13 cellular contexts compared by ENCODE assay signal in the genomic region with DNA sequence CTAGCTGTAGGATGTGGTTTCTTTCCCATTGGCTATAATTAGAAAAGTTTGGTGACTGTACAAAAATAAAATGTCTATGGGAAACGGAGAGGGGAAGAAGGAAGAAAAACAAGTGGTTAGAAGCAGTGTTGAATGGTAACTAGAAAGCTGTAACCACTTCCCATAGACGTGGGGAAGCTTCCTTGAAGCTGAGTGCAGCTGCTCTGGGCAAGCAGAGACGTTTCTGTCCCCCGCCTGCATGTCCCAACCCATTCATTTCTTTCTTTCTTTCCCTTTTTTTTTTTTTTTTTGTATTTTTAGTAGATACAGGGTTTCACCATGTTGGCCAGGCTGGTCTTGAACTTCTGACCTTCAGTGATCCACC.
DNase-seq lines count a peak whose midpoint lies in the region; ATAC-seq and TF ChIP-seq lines count a peak whose summit lies in the region.
"Had no signal": no experiment of that assay in that cellular context is flagged by ENCODE, and none has a peak within 500 bp of the region (broad histone marks: within the 10 kb centered on the region; RNA-seq: fewer than 3 reads in every experiment).

No MANE protein-coding gene starts in this region.

- H3K36me3 ChIP-seq in SK-N-SH (replicated peaks in 1 of 2; ENCODE audit: control insufficient read depth in 1 of 2, insufficient read depth in 2 of 2, low read length in 1 of 2): no peaks in the 10 kb centered on the region
- H3K36me3 ChIP-seq: brain microvascular endothelial cell had no signal

- H3K36me3 Mint-ChIP-seq in T-helper 2 cell treated with Interferon-gamma antibody and Interleukin-4, amounts not matched to agents 5 μg/mL and 100 μg/mL, for 36 hours (ENCODE audit: low read depth): no peaks in the 10 kb centered on the region
- H3K36me3 Mint-ChIP-seq: CD4-positive, alpha-beta memory T cell had no signal

- TF ChIP-seq CTCF in SK-N-SH (IDR thresholded peaks at IDR 0.05): no peak

- no peak for TF ChIP-seq EP300 in SK-N-SH (IDR thresholded peaks at IDR 0.05; ENCODE audit: borderline replicate concordance in 1 of 2, low read depth in 1 of 2, low read length in 1 of 2)

- no peaks in the 10 kb centered on the region for H3K9me2 ChIP-seq in SK-N-SH

- ATAC-seq in GM19452 (IDR thresholded peaks at IDR 0.05; ENCODE audit: unreplicated experiment): peak; percentile 89
- ATAC-seq in HG03432 (IDR thresholded peaks at IDR 0.05; ENCODE audit: unreplicated experiment): peak; percentile 60
- ATAC-seq: left lobe of liver had no signal

- H3K9me3 Mint-ChIP-seq in T-helper 2 cell treated with Interferon-gamma antibody and Interleukin-4, amounts not matched to agents 5 μg/mL and 100 μg/mL, for 36 hours: no peaks in the 10 kb centered on the region

- H3K4me1 Mint-ChIP-seq in T-helper 2 cell treated with Interferon-gamma antibody and Interleukin-4, amounts not matched to agents 5 μg/mL and 100 μg/mL, for 36 hours (ENCODE audit: low read depth): peaks cover 26% of the 10 kb centered on the region
- H3K4me1 Mint-ChIP-seq: CD4-positive, alpha-beta memory T cell had no signal

- 4% methylated on average over 4 of the region's 4 CpGs for WGBS in SK-N-SH (ENCODE audit: low lambda C conversion rate)

- no peak overlapping the region for H3K27ac ChIP-seq in SK-N-SH (ENCODE audit: low read depth in 2 of 2, low read length in 1 of 2)
- H3K27ac ChIP-seq: brain microvascular endothelial cell had no signal

- peak overlapping the region; percentile 61 for H3K4me3 Mint-ChIP-seq in T-helper 2 cell treated with Interferon-gamma antibody and Interleukin-4, amounts not matched to agents 5 μg/mL and 100 μg/mL, for 36 hours
- H3K4me3 Mint-ChIP-seq: CD4-positive, alpha-beta memory T cell had no signal

- H3K79me2 ChIP-seq in SK-N-SH (ENCODE audit: insufficient read depth): no peaks in the 10 kb centered on the region

- no peak overlapping the region for H3K9ac ChIP-seq in SK-N-SH

- no peaks in the 10 kb centered on the region for H3K27me3 ChIP-seq in SK-N-SH (ENCODE audit: insufficient read depth)
- H3K27me3 ChIP-seq: brain microvascular endothelial cell had no signal

- no peaks in the 10 kb centered on the region for H3F3A ChIP-seq in SK-N-SH (replicated peaks; ENCODE audit: insufficient read depth)

- H2AFZ ChIP-seq in SK-N-SH (ENCODE audit: low read depth): no peak overlapping the region

- H3K9me3 ChIP-seq in SK-N-SH: no peaks in the 10 kb centered on the region

- H3K4me1 ChIP-seq in SK-N-SH (ENCODE audit: control insufficient read depth in 1 of 2, insufficient read depth in 2 of 2, low read depth in 1 of 2, low read length in 1 of 2): no peaks in the 10 kb centered on the region

- DNase-seq in GF-D8 (lab: John Stamatoyannopoulos, UW): peak; percentile 57
- DNase-seq in T-helper 2 cell treated with Interferon-gamma antibody and Interleukin-4, amounts not matched to agents 5 μg/mL and 100 μg/mL, for 36 hours (ENCODE audit: low spot score): no peak
- DNase-seq in LoVo (ENCODE audit: low spot score): no peak
- DNase-seq in NCI-H1417 (lab: John Stamatoyannopoulos, UW): no peak
- DNase-seq in SK-N-DZ (ENCODE audit: low spot score): no peak
- DNase-seq in SK-N-SH: no peak
- DNase-seq: activated CD4-positive, CD25-positive, alpha-beta regulatory T cell; brain microvascular endothelial cell; CD4-positive, alpha-beta memory T cell; stimulated activated CD4-positive, alpha-beta T cell treated with anti-CD3 and anti-CD28 coated beads, Interleukin-15, amount 100 ng/mL, for 24 hours had no signal

- H3K27ac Mint-ChIP-seq in T-helper 2 cell treated with Interferon-gamma antibody and Interleukin-4, amounts not matched to agents 5 μg/mL and 100 μg/mL, for 36 hours: peak overlapping the region; percentile 50

- H4K20me1 ChIP-seq in SK-N-SH (ENCODE audit: insufficient read depth): no peaks in the 10 kb centered on the region

- no peak overlapping the region for H3K4me3 ChIP-seq in SK-N-SH (ENCODE audit: low read depth in 2 of 2, low read length in 1 of 2)

- CTCF ChIA-PET in SK-N-SH (lab: Yijun Ruan, JAX): no interaction called here

- TF ChIP-seq RAD21 in SK-N-SH (IDR thresholded peaks at IDR 0.05; ENCODE audit: low read length): no peak

- POLR2A ChIA-PET in SK-N-SH (lab: Yijun Ruan, JAX): no interaction called here

- H3K27me3 Mint-ChIP-seq in T-helper 2 cell treated with Interferon-gamma antibody and Interleukin-4, amounts not matched to agents 5 μg/mL and 100 μg/mL, for 36 hours (ENCODE audit: low read depth): peaks cover 6% of the 10 kb centered on the region

- no peak overlapping the region for H3K4me2 ChIP-seq in SK-N-SH

TF ChIP-seq in SK-N-SH, 30 proteins besides CTCF, POLR2A, EP300 and RAD21:
- TF ChIP-seq FOSL2 (IDR thresholded peaks at IDR 0.05; ENCODE audit: borderline replicate concordance, low read depth): no peak
- TF ChIP-seq NRF1 (IDR thresholded peaks at IDR 0.05; ENCODE audit: low read depth, low read length): no peak
- no peak for TF ChIP-seq RXRA (IDR thresholded peaks at IDR 0.05; ENCODE audit: borderline replicate concordance, low read depth)
- TF ChIP-seq TCF12 (IDR thresholded peaks at IDR 0.05): no peak
- no peak for TF ChIP-seq CHD2 (IDR thresholded peaks at IDR 0.05; ENCODE audit: low read length, partially characterized antibody)
- TF ChIP-seq, protein P1, sequence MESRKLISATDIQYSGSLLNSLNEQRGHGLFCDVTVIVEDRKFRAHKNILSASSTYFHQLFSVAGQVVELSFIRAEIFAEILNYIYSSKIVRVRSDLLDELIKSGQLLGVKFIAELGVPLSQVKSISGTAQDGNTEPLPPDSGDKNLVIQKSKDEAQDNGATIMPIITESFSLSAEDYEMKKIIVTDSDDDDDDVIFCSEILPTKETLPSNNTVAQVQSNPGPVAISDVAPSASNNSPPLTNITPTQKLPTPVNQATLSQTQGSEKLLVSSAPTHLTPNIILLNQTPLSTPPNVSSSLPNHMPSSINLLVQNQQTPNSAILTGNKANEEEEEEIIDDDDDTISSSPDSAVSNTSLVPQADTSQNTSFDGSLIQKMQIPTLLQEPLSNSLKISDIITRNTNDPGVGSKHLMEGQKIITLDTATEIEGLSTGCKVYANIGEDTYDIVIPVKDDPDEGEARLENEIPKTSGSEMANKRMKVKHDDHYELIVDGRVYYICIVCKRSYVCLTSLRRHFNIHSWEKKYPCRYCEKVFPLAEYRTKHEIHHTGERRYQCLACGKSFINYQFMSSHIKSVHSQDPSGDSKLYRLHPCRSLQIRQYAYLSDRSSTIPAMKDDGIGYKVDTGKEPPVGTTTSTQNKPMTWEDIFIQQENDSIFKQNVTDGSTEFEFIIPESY (IDR thresholded peaks at IDR 0.05; ENCODE audit: borderline replicate concordance, low read depth): no peak
- no peak for TF ChIP-seq SIN3A (IDR thresholded peaks at IDR 0.05; ENCODE audit: borderline replicate concordance, low read depth, low read length)
- no peak for TF ChIP-seq RFX5 (IDR thresholded peaks at IDR 0.05; ENCODE audit: low read length)
- no peak for TF ChIP-seq ELF1 (IDR thresholded peaks at IDR 0.05)
- TF ChIP-seq USF2 (IDR thresholded peaks at IDR 0.05; ENCODE audit: borderline replicate concordance, low read depth, low read length): no peak
